In genomic region chr1:27633640-27634165, GRCh38 we compare ENCODE assay signal across 10 cellular contexts. TPM values are rescaled to one million over a fixed set of nuclear protein-coding genes. Genes with fewer than 3 reads are reported as not detected.
DNase-seq lines count a peak whose midpoint lies in the region; ATAC-seq and TF ChIP-seq lines count a peak whose summit lies in the region.
"Had no signal": no experiment of that assay in that cellular context is flagged by ENCODE, and none has a peak within 500 bp of the region (broad histone marks: within the 10 kb centered on the region; RNA-seq: fewer than 3 reads in every experiment).

No MANE protein-coding gene starts in this region.

- WGBS in lower leg skin, 2 donors = 37 to 38% methylated on average over 14 of the region's 14 CpGs
- 58% methylated on average over 8 of the region's 14 CpGs for WGBS in suprapubic skin

- H3K27me3 Mint-ChIP-seq in T-helper 2 cell treated with Interferon-gamma antibody and Interleukin-4, amounts not matched to agents 5 μg/mL and 100 μg/mL, for 36 hours (ENCODE audit: low read depth) = no peaks in the 10 kb centered on the region

- peak overlapping the region; percentile 86 for H3K27ac Mint-ChIP-seq in T-helper 2 cell treated with Interferon-gamma antibody and Interleukin-4, amounts not matched to agents 5 μg/mL and 100 μg/mL, for 36 hours

- H3K27me3 ChIP-seq in ascending aorta (no peaks in the 10 kb centered on the region), suprapubic skin (no peaks in the 10 kb centered on the region)

- no peaks in the 10 kb centered on the region for H3K9me3 Mint-ChIP-seq in T-helper 2 cell treated with Interferon-gamma antibody and Interleukin-4, amounts not matched to agents 5 μg/mL and 100 μg/mL, for 36 hours

- no peaks in the 10 kb centered on the region for H3K9me3 ChIP-seq in ascending aorta
- H3K9me3 ChIP-seq in suprapubic skin = no peaks in the 10 kb centered on the region

- no peak for TF ChIP-seq EP300 in suprapubic skin (IDR thresholded peaks at IDR 0.05)

- peaks cover 59% of the 10 kb centered on the region for H3K4me1 Mint-ChIP-seq in T-helper 2 cell treated with Interferon-gamma antibody and Interleukin-4, amounts not matched to agents 5 μg/mL and 100 μg/mL, for 36 hours (ENCODE audit: low read depth)

- ATAC-seq in GM19324 (IDR thresholded peaks at IDR 0.05; ENCODE audit: low FRiP score, unreplicated experiment) = no peak

- H3K4me3 ChIP-seq in ascending aorta = peak overlapping the region; percentile 40 to 59
- peak overlapping the region; percentile 24 for H3K4me3 ChIP-seq in lower leg skin (ENCODE audit: low read depth, poor library complexity, severe bottlenecking)
- peak overlapping the region; percentile 55 for H3K4me3 ChIP-seq in suprapubic skin

- H3K27ac ChIP-seq in ascending aorta (peak overlapping the region; percentile 43 to 50), suprapubic skin (peak overlapping the region; percentile 62)

- no peaks in the 10 kb centered on the region for H3K36me3 Mint-ChIP-seq in T-helper 2 cell treated with Interferon-gamma antibody and Interleukin-4, amounts not matched to agents 5 μg/mL and 100 μg/mL, for 36 hours (ENCODE audit: low read depth)

- intact Hi-C loops in ascending aorta (cut with DNase I) = no loop called here
- intact Hi-C loops in lower leg skin (cut with DNase I; ENCODE audit: low total_unique reads) = no loop called here

- H3K36me3 ChIP-seq in ascending aorta (no peaks in the 10 kb centered on the region), suprapubic skin (no peaks in the 10 kb centered on the region)

- peak overlapping the region; percentile 71 for H3K4me3 Mint-ChIP-seq in T-helper 2 cell treated with Interferon-gamma antibody and Interleukin-4, amounts not matched to agents 5 μg/mL and 100 μg/mL, for 36 hours

- TF ChIP-seq CTCF in ascending aorta (IDR thresholded peaks at IDR 0.05) (no peak), lower leg skin (IDR thresholded peaks at IDR 0.05) (no peak), suprapubic skin (IDR thresholded peaks at IDR 0.05) (no peak)

- H3K4me1 ChIP-seq in ascending aorta = peaks cover 0 to 3% of the 10 kb centered on the region in 2 donors
- peaks cover 61% of the 10 kb centered on the region for H3K4me1 ChIP-seq in suprapubic skin

- TF ChIP-seq POLR2A in lower leg skin (IDR thresholded peaks at IDR 0.05) = no peak
- no peak for TF ChIP-seq POLR2A in suprapubic skin (IDR thresholded peaks at IDR 0.05)

- no peak for DNase-seq in T-helper 2 cell treated with Interferon-gamma antibody and Interleukin-4, amounts not matched to agents 5 μg/mL and 100 μg/mL, for 36 hours (ENCODE audit: low spot score)
- DNase-seq in T-helper 2 cell (no peak), ascending aorta (ENCODE audit: low spot score in 2 of 2) (no peak), lower leg skin (ENCODE audit: low spot score in 2 of 2) (no peak), suprapubic skin (ENCODE audit: low spot score in 2 of 2) (no peak), NCI-H2171 treated with DMSO at 0.1 percent for 48 hours (lab: John Stamatoyannopoulos, UW) (no peak), GF-D8 (lab: John Stamatoyannopoulos, UW) (no peak)
- DNase-seq: NCI-H524 treated with DMSO at 0.1 percent for 48 hours had no signal

RNA-seq across cellular contexts. Expression of gene FGR, which starts 1.3 kb away (rescaled TPM):
- 10.4 TPM for total RNA-seq in ascending aorta
- total RNA-seq in lower leg skin = 1 to 10 TPM; 4.3 to 9.8 (median 5.2) TPM
- total RNA-seq in suprapubic skin = 1 to 10 TPM; 3.0 to 9.2 (median 5.9) TPM
- total RNA-seq: A172 had no signal

RNA-seq across cellular contexts. Expression of gene AHDC1, which starts 29.8 kb away (rescaled TPM):
- total RNA-seq in ascending aorta (205 TPM), lower leg skin (10 to 100 TPM; 37.7 to 63.0 (median 52.5) TPM), suprapubic skin (100 to 1,000 TPM in 1 of 4 donors, 10 to 100 TPM in 3; 46.7 to 103 (median 60.1) TPM)

RNA-seq across cellular contexts. Expression of gene IFI6, which starts 38.3 kb away (rescaled TPM):
- total RNA-seq in ascending aorta (238 TPM), lower leg skin (10 to 100 TPM; 11.8 to 21.4 (median 17.2) TPM), suprapubic skin (10 to 100 TPM in 1 of 4 donors, 1 to 10 TPM in 3; 6.3 to 31.4 (median 8.2) TPM)
